1 cellular context compared by ENCODE assay signal in the genomic region with DNA sequence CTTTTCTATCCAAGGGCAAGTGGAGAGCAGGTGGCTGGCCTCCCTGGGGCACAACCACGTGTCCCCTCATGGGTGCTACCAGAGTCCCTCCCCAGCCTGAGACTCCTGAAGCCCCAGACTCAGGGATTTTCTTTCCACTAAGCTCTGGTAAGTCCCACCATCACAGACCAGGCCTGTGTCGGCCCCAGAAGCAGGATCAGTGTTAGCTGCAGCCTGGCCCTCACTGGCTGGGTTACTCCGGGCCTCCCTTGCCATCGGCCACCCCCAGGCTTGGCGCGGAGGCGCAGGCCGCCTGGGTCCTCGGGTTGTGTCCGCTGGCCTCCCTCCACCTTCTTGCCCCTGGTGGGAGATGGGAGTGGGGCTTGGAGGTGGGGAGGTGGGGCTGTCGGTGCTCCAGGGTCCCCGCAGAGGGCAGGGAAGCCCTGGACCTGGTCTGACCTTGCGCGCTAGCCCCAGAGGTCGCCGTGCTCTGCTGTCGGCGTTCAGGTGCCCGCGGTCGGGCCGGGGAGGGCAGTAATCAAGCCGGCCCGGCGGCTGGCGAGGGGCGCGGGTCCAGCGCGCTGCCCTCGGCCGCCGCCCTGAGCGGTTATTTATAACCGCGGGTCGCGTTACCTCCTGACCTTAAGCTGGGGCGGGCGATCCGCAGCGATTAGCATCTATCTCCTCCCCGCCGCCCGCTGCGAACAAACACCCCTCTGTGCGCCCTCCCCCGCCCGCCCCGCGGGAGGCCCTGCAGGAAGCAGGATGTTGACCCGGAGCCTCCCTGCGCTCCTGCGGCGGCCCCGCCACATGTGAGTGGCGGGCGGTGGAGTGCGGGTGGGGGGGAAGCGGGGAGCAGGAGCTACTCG.
TF ChIP-seq lines count a peak whose summit lies in the region.

No MANE protein-coding gene starts in this region.

TF ChIP-seq in K562, 482 proteins besides CTCF, POLR2A, EP300 and RAD21 (continued from another document and continues in another):
- TF ChIP-seq, protein P1, sequence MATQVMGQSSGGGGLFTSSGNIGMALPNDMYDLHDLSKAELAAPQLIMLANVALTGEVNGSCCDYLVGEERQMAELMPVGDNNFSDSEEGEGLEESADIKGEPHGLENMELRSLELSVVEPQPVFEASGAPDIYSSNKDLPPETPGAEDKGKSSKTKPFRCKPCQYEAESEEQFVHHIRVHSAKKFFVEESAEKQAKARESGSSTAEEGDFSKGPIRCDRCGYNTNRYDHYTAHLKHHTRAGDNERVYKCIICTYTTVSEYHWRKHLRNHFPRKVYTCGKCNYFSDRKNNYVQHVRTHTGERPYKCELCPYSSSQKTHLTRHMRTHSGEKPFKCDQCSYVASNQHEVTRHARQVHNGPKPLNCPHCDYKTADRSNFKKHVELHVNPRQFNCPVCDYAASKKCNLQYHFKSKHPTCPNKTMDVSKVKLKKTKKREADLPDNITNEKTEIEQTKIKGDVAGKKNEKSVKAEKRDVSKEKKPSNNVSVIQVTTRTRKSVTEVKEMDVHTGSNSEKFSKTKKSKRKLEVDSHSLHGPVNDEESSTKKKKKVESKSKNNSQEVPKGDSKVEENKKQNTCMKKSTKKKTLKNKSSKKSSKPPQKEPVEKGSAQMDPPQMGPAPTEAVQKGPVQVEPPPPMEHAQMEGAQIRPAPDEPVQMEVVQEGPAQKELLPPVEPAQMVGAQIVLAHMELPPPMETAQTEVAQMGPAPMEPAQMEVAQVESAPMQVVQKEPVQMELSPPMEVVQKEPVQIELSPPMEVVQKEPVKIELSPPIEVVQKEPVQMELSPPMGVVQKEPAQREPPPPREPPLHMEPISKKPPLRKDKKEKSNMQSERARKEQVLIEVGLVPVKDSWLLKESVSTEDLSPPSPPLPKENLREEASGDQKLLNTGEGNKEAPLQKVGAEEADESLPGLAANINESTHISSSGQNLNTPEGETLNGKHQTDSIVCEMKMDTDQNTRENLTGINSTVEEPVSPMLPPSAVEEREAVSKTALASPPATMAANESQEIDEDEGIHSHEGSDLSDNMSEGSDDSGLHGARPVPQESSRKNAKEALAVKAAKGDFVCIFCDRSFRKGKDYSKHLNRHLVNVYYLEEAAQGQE (CRISPR knock-in tag; IDR thresholded peaks at IDR 0.05; ENCODE audit: low read depth): no peak; the same call in 1 of the 2 replicates
- TF ChIP-seq, protein P2, sequence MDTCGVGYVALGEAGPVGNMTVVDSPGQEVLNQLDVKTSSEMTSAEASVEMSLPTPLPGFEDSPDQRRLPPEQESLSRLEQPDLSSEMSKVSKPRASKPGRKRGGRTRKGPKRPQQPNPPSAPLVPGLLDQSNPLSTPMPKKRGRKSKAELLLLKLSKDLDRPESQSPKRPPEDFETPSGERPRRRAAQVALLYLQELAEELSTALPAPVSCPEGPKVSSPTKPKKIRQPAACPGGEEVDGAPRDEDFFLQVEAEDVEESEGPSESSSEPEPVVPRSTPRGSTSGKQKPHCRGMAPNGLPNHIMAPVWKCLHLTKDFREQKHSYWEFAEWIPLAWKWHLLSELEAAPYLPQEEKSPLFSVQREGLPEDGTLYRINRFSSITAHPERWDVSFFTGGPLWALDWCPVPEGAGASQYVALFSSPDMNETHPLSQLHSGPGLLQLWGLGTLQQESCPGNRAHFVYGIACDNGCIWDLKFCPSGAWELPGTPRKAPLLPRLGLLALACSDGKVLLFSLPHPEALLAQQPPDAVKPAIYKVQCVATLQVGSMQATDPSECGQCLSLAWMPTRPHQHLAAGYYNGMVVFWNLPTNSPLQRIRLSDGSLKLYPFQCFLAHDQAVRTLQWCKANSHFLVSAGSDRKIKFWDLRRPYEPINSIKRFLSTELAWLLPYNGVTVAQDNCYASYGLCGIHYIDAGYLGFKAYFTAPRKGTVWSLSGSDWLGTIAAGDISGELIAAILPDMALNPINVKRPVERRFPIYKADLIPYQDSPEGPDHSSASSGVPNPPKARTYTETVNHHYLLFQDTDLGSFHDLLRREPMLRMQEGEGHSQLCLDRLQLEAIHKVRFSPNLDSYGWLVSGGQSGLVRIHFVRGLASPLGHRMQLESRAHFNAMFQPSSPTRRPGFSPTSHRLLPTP (IDR thresholded peaks at IDR 0.05; ENCODE audit: borderline replicate concordance, extremely low read depth, insufficient read length): no peak
- TF ChIP-seq MYBL2 (IDR thresholded peaks at IDR 0.05; ENCODE audit: low read depth) (no peak), MYBL2 (CRISPR knock-in tag; IDR thresholded peaks at IDR 0.05; ENCODE audit: borderline replicate concordance) (no peak), ATF1 (CRISPR knock-in tag; IDR thresholded peaks at IDR 0.05) (no peak), ATF1 (tag; IDR thresholded peaks at IDR 0.05) (peak; percentile 44; the same call in 1 of the 2 replicates), KDM5B (IDR thresholded peaks at IDR 0.05; ENCODE audit: insufficient replicate concordance, low read depth, low read length) (peak; percentile 97), PML (IDR thresholded peaks at IDR 0.05; ENCODE audit: low read length) (no peak), SREBF1 (IDR thresholded peaks at IDR 0.05; ENCODE audit: borderline replicate concordance, low read depth, low read length) (no peak), MTA2 (IDR thresholded peaks at IDR 0.05; ENCODE audit: low read depth) (no peak), ZNF239 (CRISPR knock-in tag; IDR thresholded peaks at IDR 0.05) (no peak), NFRKB (IDR thresholded peaks at IDR 0.05; ENCODE audit: low read depth) (peak; percentile 61; the same call in 1 of the 2 replicates), PCBP1 (IDR thresholded peaks at IDR 0.05; ENCODE audit: low read depth, low read length, poor library complexity, severe bottlenecking) (peak; percentile 74), POLR3G (IDR thresholded peaks at IDR 0.05; ENCODE audit: extremely low read depth, insufficient read length, insufficient replicate concordance) (no peak), KAT8 (IDR thresholded peaks at IDR 0.05; ENCODE audit: low read depth) (no peak), ZSCAN29 (IDR thresholded peaks at IDR 0.05) (no peak), CSDE1 (IDR thresholded peaks at IDR 0.05) (0 out of 4 replicates have a peak, but pooled peaks of 1 of the 2 experiments have one; percentile 41), SIN3B (IDR thresholded peaks at IDR 0.05; ENCODE audit: low read depth) (peak; percentile 43), CTBP1 (IDR thresholded peaks at IDR 0.05; ENCODE audit: borderline replicate concordance) (peak; percentile 88), ZNF212 (CRISPR knock-in tag; IDR thresholded peaks at IDR 0.05) (no peak), NBN (IDR thresholded peaks at IDR 0.05; ENCODE audit: low read depth) (no peak), BRF1 (IDR thresholded peaks at IDR 0.05; ENCODE audit: borderline replicate concordance, extremely low read depth, insufficient read length) (no peak), MYNN (IDR thresholded peaks at IDR 0.05) (peak; percentile 79; the same call in 1 of the 2 replicates), MYNN (CRISPR knock-in tag; IDR thresholded peaks at IDR 0.05) (no peak), HIVEP1 (CRISPR knock-in tag; IDR thresholded peaks at IDR 0.05) (no peak), MTF1 (CRISPR knock-in tag; IDR thresholded peaks at IDR 0.05; ENCODE audit: borderline replicate concordance) (no peak), HLTF (IDR thresholded peaks at IDR 0.05) (no peak), RB1 (IDR thresholded peaks at IDR 0.05; ENCODE audit: low read depth) (peak; percentile 72; the same call in 1 of the 2 replicates), KDM2B (CRISPR knock-in tag; IDR thresholded peaks at IDR 0.05) (peak; percentile 38; the same call in 1 of the 2 replicates), CHD1 (IDR thresholded peaks at IDR 0.05; ENCODE audit: low read length) (peak; percentile 90), CBFA2T2 (conservative IDR thresholded peaks at IDR 0.05) (peak; percentile 32; the same call in 1 of the 2 replicates), TCFL5 (CRISPR knock-in tag; conservative IDR thresholded peaks at IDR 0.05) (no peak)
- TF ChIP-seq, protein P3, sequence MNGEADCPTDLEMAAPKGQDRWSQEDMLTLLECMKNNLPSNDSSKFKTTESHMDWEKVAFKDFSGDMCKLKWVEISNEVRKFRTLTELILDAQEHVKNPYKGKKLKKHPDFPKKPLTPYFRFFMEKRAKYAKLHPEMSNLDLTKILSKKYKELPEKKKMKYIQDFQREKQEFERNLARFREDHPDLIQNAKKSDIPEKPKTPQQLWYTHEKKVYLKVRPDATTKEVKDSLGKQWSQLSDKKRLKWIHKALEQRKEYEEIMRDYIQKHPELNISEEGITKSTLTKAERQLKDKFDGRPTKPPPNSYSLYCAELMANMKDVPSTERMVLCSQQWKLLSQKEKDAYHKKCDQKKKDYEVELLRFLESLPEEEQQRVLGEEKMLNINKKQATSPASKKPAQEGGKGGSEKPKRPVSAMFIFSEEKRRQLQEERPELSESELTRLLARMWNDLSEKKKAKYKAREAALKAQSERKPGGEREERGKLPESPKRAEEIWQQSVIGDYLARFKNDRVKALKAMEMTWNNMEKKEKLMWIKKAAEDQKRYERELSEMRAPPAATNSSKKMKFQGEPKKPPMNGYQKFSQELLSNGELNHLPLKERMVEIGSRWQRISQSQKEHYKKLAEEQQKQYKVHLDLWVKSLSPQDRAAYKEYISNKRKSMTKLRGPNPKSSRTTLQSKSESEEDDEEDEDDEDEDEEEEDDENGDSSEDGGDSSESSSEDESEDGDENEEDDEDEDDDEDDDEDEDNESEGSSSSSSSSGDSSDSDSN (IDR thresholded peaks at IDR 0.05; ENCODE audit: borderline replicate concordance in 1 of 2, low read depth in 2 of 2, low read length in 2 of 2): 0 out of 4 replicates have a peak, but pooled peaks of 1 of the 2 experiments have one; percentile 47
- TF ChIP-seq, protein P4, sequence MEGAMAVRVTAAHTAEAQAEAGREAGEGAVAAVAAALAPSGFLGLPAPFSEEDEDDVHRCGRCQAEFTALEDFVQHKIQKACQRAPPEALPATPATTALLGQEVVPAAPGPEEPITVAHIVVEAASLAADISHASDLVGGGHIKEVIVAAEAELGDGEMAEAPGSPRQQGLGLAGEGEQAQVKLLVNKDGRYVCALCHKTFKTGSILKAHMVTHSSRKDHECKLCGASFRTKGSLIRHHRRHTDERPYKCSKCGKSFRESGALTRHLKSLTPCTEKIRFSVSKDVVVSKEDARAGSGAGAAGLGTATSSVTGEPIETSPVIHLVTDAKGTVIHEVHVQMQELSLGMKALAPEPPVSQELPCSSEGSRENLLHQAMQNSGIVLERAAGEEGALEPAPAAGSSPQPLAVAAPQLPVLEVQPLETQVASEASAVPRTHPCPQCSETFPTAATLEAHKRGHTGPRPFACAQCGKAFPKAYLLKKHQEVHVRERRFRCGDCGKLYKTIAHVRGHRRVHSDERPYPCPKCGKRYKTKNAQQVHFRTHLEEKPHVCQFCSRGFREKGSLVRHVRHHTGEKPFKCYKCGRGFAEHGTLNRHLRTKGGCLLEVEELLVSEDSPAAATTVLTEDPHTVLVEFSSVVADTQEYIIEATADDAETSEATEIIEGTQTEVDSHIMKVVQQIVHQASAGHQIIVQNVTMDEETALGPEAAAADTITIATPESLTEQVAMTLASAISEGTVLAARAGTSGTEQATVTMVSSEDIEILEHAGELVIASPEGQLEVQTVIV (CRISPR knock-in tag; IDR thresholded peaks at IDR 0.05; ENCODE audit: borderline replicate concordance): no peak
- TF ChIP-seq, protein P5, sequence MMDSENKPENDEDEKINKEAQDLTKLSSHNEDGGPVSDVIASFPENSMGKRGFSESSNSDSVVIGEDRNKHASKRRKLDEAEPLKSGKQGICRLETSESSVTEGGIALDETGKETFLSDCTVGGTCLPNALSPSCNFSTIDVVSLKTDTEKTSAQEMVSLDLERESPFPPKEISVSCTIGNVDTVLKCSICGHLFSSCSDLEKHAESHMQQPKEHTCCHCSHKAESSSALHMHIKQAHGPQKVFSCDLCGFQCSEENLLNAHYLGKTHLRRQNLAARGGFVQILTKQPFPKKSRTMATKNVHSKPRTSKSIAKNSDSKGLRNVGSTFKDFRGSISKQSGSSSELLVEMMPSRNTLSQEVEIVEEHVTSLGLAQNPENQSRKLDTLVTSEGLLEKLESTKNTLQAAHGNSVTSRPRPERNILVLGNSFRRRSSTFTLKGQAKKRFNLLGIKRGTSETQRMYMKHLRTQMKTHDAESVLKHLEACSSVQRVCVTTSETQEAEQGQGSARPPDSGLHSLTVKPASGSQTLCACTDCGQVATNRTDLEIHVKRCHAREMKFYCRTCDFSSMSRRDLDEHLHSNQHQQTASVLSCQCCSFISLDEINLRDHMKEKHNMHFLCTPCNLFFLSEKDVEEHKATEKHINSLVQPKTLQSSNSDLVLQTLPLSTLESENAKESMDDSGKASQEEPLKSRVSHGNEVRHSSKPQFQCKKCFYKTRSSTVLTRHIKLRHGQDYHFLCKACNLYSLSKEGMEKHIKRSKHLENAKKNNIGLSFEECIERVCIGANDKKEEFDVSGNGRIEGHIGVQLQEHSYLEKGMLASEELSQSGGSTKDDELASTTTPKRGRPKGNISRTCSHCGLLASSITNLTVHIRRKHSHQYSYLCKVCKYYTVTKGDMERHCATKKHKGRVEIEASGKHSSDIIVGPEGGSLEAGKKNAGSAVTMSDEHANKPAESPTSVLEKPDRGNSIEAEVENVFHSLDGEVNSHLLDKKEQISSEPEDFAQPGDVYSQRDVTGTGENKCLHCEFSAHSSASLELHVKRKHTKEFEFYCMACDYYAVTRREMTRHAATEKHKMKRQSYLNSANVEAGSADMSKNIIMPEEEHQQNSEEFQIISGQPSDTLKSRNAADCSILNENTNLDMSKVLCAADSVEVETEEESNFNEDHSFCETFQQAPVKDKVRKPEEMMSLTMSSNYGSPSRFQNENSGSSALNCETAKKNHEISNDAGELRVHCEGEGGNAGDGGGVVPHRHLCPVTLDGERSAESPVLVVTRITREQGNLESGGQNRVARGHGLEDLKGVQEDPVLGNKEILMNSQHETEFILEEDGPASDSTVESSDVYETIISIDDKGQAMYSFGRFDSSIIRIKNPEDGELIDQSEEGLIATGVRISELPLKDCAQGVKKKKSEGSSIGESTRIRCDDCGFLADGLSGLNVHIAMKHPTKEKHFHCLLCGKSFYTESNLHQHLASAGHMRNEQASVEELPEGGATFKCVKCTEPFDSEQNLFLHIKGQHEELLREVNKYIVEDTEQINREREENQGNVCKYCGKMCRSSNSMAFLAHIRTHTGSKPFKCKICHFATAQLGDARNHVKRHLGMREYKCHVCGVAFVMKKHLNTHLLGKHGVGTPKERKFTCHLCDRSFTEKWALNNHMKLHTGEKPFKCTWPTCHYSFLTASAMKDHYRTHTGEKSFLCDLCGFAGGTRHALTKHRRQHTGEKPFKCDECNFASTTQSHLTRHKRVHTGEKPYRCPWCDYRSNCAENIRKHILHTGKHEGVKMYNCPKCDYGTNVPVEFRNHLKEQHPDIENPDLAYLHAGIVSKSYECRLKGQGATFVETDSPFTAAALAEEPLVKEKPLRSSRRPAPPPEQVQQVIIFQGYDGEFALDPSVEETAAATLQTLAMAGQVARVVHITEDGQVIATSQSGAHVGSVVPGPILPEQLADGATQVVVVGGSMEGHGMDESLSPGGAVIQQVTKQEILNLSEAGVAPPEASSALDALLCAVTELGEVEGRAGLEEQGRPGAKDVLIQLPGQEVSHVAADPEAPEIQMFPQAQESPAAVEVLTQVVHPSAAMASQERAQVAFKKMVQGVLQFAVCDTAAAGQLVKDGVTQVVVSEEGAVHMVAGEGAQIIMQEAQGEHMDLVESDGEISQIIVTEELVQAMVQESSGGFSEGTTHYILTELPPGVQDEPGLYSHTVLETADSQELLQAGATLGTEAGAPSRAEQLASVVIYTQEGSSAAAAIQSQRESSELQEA (IDR thresholded peaks at IDR 0.05; ENCODE audit: low read depth): no peak
